Comparison of ENCODE assay signal across 1 cellular context in the genomic region with DNA sequence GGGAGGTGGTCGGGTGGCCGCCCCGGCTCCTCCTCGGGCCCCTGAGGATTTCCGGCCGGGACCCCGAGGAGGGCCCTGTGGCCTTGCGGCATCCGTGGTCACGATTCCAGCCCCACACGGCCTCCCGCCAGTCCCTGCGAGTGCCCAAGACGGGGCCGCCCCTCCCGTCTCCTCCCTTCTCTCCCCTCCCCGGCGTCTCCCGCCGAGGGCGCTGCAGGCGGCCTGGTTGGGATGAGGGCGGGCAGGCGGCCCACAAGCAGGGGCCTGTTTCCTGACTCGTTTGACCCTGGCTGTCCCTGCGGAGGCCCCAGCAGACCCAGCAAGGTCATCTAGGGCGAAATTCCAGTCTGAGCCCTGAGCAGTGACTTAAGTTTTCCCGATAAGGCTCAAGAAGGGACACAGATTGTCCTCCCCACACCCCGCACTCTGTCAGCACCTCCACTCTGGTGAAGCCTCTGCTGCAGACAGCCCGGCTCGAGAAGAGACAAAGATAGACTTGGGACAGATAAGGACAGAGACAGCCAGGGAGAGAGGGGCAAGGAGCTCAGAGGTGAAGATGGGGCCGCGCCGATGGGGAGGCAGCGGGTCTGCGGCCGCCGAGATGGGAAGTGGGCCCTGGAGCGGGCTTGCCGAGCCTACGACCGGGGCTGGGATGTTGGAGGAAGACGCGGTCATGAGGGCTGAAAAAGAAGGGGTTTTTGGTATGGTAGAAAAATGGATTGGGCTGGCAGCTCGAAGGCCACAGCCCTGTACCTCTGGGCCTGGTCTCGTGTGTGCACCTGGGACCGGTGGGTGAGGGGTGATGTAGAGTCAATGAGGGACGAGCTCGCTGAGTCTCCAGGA.
TF ChIP-seq lines count a peak whose summit lies in the region.

No MANE protein-coding gene starts in this region.

TF ChIP-seq in HepG2, 621 proteins besides CTCF, POLR2A, EP300 and RAD21 (continued from another document and continues in another):
- TF ChIP-seq, protein P1, sequence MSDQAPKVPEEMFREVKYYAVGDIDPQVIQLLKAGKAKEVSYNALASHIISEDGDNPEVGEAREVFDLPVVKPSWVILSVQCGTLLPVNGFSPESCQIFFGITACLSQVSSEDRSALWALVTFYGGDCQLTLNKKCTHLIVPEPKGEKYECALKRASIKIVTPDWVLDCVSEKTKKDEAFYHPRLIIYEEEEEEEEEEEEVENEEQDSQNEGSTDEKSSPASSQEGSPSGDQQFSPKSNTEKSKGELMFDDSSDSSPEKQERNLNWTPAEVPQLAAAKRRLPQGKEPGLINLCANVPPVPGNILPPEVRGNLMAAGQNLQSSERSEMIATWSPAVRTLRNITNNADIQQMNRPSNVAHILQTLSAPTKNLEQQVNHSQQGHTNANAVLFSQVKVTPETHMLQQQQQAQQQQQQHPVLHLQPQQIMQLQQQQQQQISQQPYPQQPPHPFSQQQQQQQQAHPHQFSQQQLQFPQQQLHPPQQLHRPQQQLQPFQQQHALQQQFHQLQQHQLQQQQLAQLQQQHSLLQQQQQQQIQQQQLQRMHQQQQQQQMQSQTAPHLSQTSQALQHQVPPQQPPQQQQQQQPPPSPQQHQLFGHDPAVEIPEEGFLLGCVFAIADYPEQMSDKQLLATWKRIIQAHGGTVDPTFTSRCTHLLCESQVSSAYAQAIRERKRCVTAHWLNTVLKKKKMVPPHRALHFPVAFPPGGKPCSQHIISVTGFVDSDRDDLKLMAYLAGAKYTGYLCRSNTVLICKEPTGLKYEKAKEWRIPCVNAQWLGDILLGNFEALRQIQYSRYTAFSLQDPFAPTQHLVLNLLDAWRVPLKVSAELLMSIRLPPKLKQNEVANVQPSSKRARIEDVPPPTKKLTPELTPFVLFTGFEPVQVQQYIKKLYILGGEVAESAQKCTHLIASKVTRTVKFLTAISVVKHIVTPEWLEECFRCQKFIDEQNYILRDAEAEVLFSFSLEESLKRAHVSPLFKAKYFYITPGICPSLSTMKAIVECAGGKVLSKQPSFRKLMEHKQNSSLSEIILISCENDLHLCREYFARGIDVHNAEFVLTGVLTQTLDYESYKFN (CRISPR knock-in tag; conservative IDR thresholded peaks at IDR 0.05) = peak; percentile 70
- 0 out of 2 replicates have a peak, but pooled peaks have one; percentile 17 for TF ChIP-seq ZNF317 (CRISPR knock-in tag; IDR thresholded peaks at IDR 0.05)
- TF ChIP-seq, protein P2, sequence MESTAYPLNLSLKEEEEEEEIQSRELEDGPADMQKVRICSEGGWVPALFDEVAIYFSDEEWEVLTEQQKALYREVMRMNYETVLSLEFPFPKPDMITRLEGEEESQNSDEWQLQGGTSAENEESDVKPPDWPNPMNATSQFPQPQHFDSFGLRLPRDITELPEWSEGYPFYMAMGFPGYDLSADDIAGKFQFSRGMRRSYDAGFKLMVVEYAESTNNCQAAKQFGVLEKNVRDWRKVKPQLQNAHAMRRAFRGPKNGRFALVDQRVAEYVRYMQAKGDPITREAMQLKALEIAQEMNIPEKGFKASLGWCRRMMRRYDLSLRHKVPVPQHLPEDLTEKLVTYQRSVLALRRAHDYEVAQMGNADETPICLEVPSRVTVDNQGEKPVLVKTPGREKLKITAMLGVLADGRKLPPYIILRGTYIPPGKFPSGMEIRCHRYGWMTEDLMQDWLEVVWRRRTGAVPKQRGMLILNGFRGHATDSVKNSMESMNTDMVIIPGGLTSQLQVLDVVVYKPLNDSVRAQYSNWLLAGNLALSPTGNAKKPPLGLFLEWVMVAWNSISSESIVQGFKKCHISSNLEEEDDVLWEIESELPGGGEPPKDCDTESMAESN (CRISPR knock-in tag; conservative IDR thresholded peaks at IDR 0.05) = peak; percentile 74
- TF ChIP-seq, protein P3, sequence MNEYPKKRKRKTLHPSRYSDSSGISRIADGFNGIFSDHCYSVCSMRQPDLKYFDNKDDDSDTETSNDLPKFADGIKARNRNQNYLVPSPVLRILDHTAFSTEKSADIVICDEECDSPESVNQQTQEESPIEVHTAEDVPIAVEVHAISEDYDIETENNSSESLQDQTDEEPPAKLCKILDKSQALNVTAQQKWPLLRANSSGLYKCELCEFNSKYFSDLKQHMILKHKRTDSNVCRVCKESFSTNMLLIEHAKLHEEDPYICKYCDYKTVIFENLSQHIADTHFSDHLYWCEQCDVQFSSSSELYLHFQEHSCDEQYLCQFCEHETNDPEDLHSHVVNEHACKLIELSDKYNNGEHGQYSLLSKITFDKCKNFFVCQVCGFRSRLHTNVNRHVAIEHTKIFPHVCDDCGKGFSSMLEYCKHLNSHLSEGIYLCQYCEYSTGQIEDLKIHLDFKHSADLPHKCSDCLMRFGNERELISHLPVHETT (CRISPR knock-in tag; conservative IDR thresholded peaks at IDR 0.05) = 0 out of 2 replicates have a peak, but pooled peaks have one; percentile 34
- peak; percentile 43 for TF ChIP-seq HNRNPK (IDR thresholded peaks at IDR 0.05; ENCODE audit: low read depth, low read length, poor library complexity, severe bottlenecking)
- TF ChIP-seq TBX2 (CRISPR knock-in tag; IDR thresholded peaks at IDR 0.05; ENCODE audit: borderline replicate concordance) = 0 out of 2 replicates have a peak, but pooled peaks have one; percentile 34
- TF ChIP-seq ZNF337 (CRISPR knock-in tag; IDR thresholded peaks at IDR 0.05; ENCODE audit: borderline replicate concordance, low read depth) = peak; percentile 72
- TF ChIP-seq, protein P4, sequence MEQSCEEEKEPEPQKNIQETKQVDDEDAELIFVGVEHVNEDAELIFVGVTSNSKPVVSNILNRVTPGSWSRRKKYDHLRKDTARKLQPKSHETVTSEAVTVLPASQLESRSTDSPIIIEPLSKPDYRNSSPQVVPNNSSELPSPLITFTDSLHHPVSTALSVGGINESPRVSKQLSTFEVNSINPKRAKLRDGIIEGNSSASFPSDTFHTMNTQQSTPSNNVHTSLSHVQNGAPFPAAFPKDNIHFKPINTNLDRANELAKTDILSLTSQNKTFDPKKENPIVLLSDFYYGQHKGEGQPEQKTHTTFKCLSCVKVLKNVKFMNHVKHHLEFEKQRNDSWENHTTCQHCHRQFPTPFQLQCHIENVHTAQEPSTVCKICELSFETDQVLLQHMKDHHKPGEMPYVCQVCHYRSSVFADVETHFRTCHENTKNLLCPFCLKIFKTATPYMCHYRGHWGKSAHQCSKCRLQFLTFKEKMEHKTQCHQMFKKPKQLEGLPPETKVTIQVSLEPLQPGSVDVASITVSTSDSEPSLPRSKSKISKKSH (CRISPR knock-in tag; IDR thresholded peaks at IDR 0.05; ENCODE audit: borderline replicate concordance) = 0 out of 2 replicates have a peak, but pooled peaks have one; percentile 37
- TF ChIP-seq, protein P5, sequence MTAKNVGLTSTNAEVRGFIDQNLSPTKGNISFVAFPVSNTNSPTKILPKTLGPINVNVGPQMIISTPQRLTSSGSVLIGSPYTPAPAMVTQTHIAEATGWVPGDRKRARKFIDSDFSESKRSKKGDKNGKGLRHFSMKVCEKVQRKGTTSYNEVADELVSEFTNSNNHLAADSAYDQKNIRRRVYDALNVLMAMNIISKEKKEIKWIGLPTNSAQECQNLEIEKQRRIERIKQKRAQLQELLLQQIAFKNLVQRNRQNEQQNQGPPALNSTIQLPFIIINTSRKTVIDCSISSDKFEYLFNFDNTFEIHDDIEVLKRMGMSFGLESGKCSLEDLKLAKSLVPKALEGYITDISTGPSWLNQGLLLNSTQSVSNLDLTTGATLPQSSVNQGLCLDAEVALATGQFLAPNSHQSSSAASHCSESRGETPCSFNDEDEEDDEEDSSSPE (CRISPR knock-in tag; IDR thresholded peaks at IDR 0.05) = peak; percentile 25; the same call in 1 of the 2 replicates
- peak; percentile 18; the same call in 1 of the 2 replicates for TF ChIP-seq ZNF724P (CRISPR knock-in tag; IDR thresholded peaks at IDR 0.05; ENCODE audit: borderline replicate concordance)
- peak; percentile 71 for TF ChIP-seq SAP130 (CRISPR knock-in tag; IDR thresholded peaks at IDR 0.05; ENCODE audit: low read depth)
- 0 out of 2 replicates have a peak, but pooled peaks have one; percentile 36 for TF ChIP-seq THAP11 (CRISPR knock-in tag; IDR thresholded peaks at IDR 0.05)
- TF ChIP-seq, protein P6, sequence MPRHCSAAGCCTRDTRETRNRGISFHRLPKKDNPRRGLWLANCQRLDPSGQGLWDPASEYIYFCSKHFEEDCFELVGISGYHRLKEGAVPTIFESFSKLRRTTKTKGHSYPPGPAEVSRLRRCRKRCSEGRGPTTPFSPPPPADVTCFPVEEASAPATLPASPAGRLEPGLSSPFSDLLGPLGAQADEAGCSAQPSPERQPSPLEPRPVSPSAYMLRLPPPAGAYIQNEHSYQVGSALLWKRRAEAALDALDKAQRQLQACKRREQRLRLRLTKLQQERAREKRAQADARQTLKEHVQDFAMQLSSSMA (CRISPR knock-in tag; IDR thresholded peaks at IDR 0.05) = 0 out of 2 replicates have a peak, but pooled peaks have one; percentile 27
- peak; percentile 17 for TF ChIP-seq ZEB1 (IDR thresholded peaks at IDR 0.05; ENCODE audit: insufficient replicate concordance, low read depth)
- peak; percentile 61 for TF ChIP-seq SKI (IDR thresholded peaks at IDR 0.05; ENCODE audit: partially characterized antibody)
- no peak for TF ChIP-seq MBNL3 (CRISPR knock-in tag; conservative IDR thresholded peaks at IDR 0.05)
- 0 out of 2 replicates have a peak, but pooled peaks have one; percentile 69 for TF ChIP-seq ARID2 (CRISPR knock-in tag; IDR thresholded peaks at IDR 0.05; ENCODE audit: borderline replicate concordance)
- 0 out of 2 replicates have a peak, but pooled peaks have one; percentile 20 for TF ChIP-seq ZNF160 (CRISPR knock-in tag; IDR thresholded peaks at IDR 0.05)
- peak; percentile 77 for TF ChIP-seq ISL2 (CRISPR knock-in tag; IDR thresholded peaks at IDR 0.05)
- TF ChIP-seq SRY (CRISPR knock-in tag; IDR thresholded peaks at IDR 0.05) = peak; percentile 73
- TF ChIP-seq, protein P7, sequence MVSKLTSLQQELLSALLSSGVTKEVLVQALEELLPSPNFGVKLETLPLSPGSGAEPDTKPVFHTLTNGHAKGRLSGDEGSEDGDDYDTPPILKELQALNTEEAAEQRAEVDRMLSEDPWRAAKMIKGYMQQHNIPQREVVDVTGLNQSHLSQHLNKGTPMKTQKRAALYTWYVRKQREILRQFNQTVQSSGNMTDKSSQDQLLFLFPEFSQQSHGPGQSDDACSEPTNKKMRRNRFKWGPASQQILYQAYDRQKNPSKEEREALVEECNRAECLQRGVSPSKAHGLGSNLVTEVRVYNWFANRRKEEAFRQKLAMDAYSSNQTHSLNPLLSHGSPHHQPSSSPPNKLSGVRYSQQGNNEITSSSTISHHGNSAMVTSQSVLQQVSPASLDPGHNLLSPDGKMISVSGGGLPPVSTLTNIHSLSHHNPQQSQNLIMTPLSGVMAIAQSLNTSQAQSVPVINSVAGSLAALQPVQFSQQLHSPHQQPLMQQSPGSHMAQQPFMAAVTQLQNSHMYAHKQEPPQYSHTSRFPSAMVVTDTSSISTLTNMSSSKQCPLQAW (CRISPR knock-in tag; IDR thresholded peaks at IDR 0.05) = no peak
- peak; percentile 26; the same call in 1 of the 2 replicates for TF ChIP-seq DMAP1 (CRISPR knock-in tag; IDR thresholded peaks at IDR 0.05)
- peak; percentile 61; the same call in 1 of the 2 replicates for TF ChIP-seq ZBTB42 (CRISPR knock-in tag; IDR thresholded peaks at IDR 0.05)
- no peak for TF ChIP-seq MIXL1 (CRISPR knock-in tag; IDR thresholded peaks at IDR 0.05)
- TF ChIP-seq ZNF333 (CRISPR knock-in tag; IDR thresholded peaks at IDR 0.05; ENCODE audit: borderline replicate concordance) = no peak; the same call in 1 of the 2 replicates
- TF ChIP-seq MTF2 (CRISPR knock-in tag; IDR thresholded peaks at IDR 0.05; ENCODE audit: borderline replicate concordance) = peak; percentile 44; the same call in 1 of the 2 replicates
- peak; percentile 67; the same call in 1 of the 2 replicates for TF ChIP-seq ZNF263 (CRISPR knock-in tag; IDR thresholded peaks at IDR 0.05)
- TF ChIP-seq ZNF138 (CRISPR knock-in tag; IDR thresholded peaks at IDR 0.05; ENCODE audit: low read depth) = no peak
- TF ChIP-seq ZNF670 (CRISPR knock-in tag; IDR thresholded peaks at IDR 0.05; ENCODE audit: borderline replicate concordance) = 0 out of 2 replicates have a peak, but pooled peaks have one; percentile 28
- peak; percentile 66; the same call in 1 of the 2 replicates for TF ChIP-seq ZSCAN25 (CRISPR knock-in tag; IDR thresholded peaks at IDR 0.05)
- 0 out of 2 replicates have a peak, but pooled peaks have one; percentile 15 for TF ChIP-seq ZNF792 (CRISPR knock-in tag; IDR thresholded peaks at IDR 0.05)
- TF ChIP-seq, protein P8, sequence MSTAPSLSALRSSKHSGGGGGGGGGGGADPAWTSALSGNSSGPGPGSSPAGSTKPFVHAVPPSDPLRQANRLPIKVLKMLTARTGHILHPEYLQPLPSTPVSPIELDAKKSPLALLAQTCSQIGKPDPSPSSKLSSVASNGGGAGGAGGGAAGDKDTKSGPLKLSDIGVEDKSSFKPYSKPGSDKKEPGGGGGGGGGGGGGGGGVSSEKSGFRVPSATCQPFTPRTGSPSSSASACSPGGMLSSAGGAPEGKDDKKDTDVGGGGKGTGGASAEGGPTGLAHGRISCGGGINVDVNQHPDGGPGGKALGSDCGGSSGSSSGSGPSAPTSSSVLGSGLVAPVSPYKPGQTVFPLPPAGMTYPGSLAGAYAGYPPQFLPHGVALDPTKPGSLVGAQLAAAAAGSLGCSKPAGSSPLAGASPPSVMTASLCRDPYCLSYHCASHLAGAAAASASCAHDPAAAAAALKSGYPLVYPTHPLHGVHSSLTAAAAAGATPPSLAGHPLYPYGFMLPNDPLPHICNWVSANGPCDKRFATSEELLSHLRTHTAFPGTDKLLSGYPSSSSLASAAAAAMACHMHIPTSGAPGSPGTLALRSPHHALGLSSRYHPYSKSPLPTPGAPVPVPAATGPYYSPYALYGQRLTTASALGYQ (CRISPR knock-in tag; IDR thresholded peaks at IDR 0.05) = peak; percentile 68; the same call in 1 of the 2 replicates
